ENCODE assay signal across 1 cellular context in genomic region chr20:59134182-59134581, GRCh38.
TF ChIP-seq lines count a peak whose summit lies in the region.

No MANE protein-coding gene starts in this region.

TF ChIP-seq in GM23338, 12 proteins besides CTCF, POLR2A, EP300 and RAD21 (continued from another document):
- TF ChIP-seq EZH2phosphoT487 (IDR thresholded peaks at IDR 0.05; ENCODE audit: unreplicated experiment), result no peak
